8 cellular contexts compared by ENCODE assay signal in the genomic region with DNA sequence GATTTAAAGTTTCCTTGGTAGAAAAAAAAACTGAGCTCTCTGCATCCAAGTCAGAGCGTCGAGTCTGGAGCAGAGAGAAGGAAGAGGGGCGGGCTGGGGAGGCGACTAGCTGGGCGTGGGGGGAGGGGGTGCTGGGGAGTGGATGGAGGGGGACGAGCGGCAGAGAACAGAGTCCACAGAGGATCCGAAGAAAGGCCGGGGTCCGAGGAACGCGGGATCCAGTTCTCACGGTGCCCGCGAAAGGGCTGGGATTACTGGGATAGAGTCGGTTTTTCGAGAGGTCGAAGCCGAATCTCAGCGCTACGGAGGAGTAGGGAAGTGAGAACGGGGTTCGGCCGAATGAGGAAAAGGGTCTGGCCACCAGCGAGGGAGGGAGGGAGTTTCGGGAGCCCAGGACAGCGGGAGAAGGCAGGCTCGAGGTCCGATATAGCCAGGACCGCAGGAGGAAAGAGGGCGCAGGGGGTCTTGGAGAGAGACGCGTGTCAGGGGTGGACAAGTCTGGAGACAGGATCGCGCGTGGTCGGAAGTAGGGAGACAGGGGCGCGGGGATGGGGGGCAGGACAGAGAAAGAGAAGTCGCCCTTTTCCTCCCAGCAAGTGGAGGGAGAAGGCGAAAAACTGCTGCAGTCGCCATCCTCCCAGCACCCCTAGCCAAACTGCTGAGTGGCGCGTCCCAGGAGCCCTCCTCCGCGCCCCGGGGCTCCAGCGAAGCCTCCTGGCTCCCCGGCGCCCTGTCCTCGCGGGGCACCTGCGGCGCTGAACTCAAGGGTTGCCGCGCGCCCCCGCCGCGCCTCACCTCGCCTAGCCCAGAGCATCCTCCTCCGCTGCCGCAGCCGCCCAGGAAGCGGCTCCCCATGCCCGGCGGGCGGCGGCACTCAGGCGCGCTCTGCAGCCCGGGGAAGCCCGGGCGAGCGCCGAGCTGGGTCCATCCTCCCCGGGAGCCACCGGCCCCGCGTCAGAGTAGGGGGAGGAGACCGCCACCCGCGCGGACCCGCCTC. TPM values are rescaled to one million over a fixed set of nuclear protein-coding genes. Genes with fewer than 3 reads are reported as not detected.
DNase-seq lines count a peak whose midpoint lies in the region; TF ChIP-seq lines count a peak whose summit lies in the region.

A gene (minus strand): TSS at position 926 of the 997 bp plus-strand sequence. CDS start 133,030 bp downstream, outside the sequence.

- H3K36me3 Mint-ChIP-seq in activated CD4-positive, alpha-beta T cell treated with anti-CD3 and anti-CD28 coated beads, Interleukin-2, amount 10 ng/mL, durations not matched to agents 7 days and 5 days (ENCODE audit: low read depth): no peaks in the 10 kb centered on the region

- peaks cover 4% of the 10 kb centered on the region for H3K4me1 Mint-ChIP-seq in activated CD4-positive, alpha-beta T cell treated with anti-CD3 and anti-CD28 coated beads, Interleukin-2, amount 10 ng/mL, durations not matched to agents 7 days and 5 days

- peak within 1 kb of the TSS; percentile 9 for H3K27ac Mint-ChIP-seq in activated CD4-positive, alpha-beta T cell treated with anti-CD3 and anti-CD28 coated beads, Interleukin-2, amount 10 ng/mL, durations not matched to agents 7 days and 5 days

- peaks cover 8 to 73% (median 47%) of the 10 kb centered on the region in 3 donors for H3K27me3 ChIP-seq in stomach

- WGBS in stomach, 5 donors: 2 to 3% (median 2%) methylated on average over 49 to 85 of the region's 85 CpGs

- TF ChIP-seq POLR2A in stomach (IDR thresholded peaks at IDR 0.05): no peak

- H3K27me3 Mint-ChIP-seq in activated CD4-positive, alpha-beta T cell treated with anti-CD3 and anti-CD28 coated beads, Interleukin-2, amount 10 ng/mL, durations not matched to agents 7 days and 5 days: peaks cover 60% of the 10 kb centered on the region

- TF ChIP-seq EP300 in stomach (IDR thresholded peaks at IDR 0.05): no peak

- no peaks in the 10 kb centered on the region for H3K36me3 ChIP-seq in stomach

- CTCF ChIA-PET in activated CD4-positive, alpha-beta T cell treated with anti-CD3 and anti-CD28 coated beads, Interleukin-2, amount 10 ng/mL, durations not matched to agents 7 days and 5 days (lab: Charles Lee): no interaction called here

- H3K4me3 ChIP-seq in stomach: peak within 1 kb of the TSS; percentile 45 to 62 (median 52)

- H3K4me1 ChIP-seq in stomach: peaks cover 23 to 36% (median 30%) of the 10 kb centered on the region in 4 donors

- H3K9me3 ChIP-seq in stomach: no peaks in the 10 kb centered on the region

- H3K4me3 Mint-ChIP-seq in activated CD4-positive, alpha-beta T cell treated with anti-CD3 and anti-CD28 coated beads, Interleukin-2, amount 10 ng/mL, durations not matched to agents 7 days and 5 days: no peak within 1 kb of the TSS

- H3K9me3 Mint-ChIP-seq in activated CD4-positive, alpha-beta T cell treated with anti-CD3 and anti-CD28 coated beads, Interleukin-2, amount 10 ng/mL, durations not matched to agents 7 days and 5 days: no peaks in the 10 kb centered on the region

- H3K27ac ChIP-seq in stomach: peak within 1 kb of the TSS in 1 of 5 donors; percentile 38

- no peak for TF ChIP-seq CTCF in stomach (IDR thresholded peaks at IDR 0.05)

- intact Hi-C loops in stomach (cut with DNase I; ENCODE audit: low total_unique reads): no loop called here

- POLR2A ChIA-PET in activated CD4-positive, alpha-beta T cell treated with anti-CD3 and anti-CD28 coated beads, Interleukin-2, amount 10 ng/mL, durations not matched to agents 7 days and 5 days (lab: Charles Lee): no interaction called here

- no peak for DNase-seq in activated CD4-positive, alpha-beta T cell treated with anti-CD3 and anti-CD28 coated beads, Interleukin-2, amount 10 ng/mL, durations not matched to agents 7 days and 5 days
- DNase-seq in activated CD4-positive, alpha-beta T cell treated with anti-CD3 and anti-CD28 coated beads for 1 hour: no peak
- peak; percentile 74 for DNase-seq in astrocyte of the hippocampus (ENCODE audit: low read depth, low spot score)
- peak; percentile 72 for DNase-seq in islet precursor cell
- DNase-seq in stomach: no peak
- DNase-seq in superior temporal gyrus (ENCODE audit: extremely low spot score): no peak
- no peak for DNase-seq in hippocampal formation (lab: John Stamatoyannopoulos, UW)
- no peak for DNase-seq in NCI-H187 (lab: John Stamatoyannopoulos, UW)

RNA-seq across cellular contexts. Expression of the gene that starts here (rescaled TPM):
- 1 to 10 TPM; 1.2 to 2.1 TPM for total RNA-seq in activated CD4-positive, alpha-beta T cell treated with anti-CD3 and anti-CD28 coated beads, Interleukin-2, amount 10 ng/mL, durations not matched to agents 7 days and 5 days
- 1 to 10 TPM in 2 of 5 donors, under 1 TPM in 2, not detected in 1; under 0.01 to 3.5 (median 1.1) TPM for total RNA-seq in stomach
- polyA plus RNA-seq in stomach: under 1 TPM; 0.19 to 0.61 (median 0.33) TPM

Comparison
In these comparisons a context has a peak if more than half of its experiments do, and no peak if none do; other contexts are left out.
1. DNase-seq: peak in astrocyte of the hippocampus (single experiment) and islet precursor cell (single experiment); none in activated CD4-positive, alpha-beta T cell treated with anti-CD3 and anti-CD28 coated beads, Interleukin-2, amount 10 ng/mL, durations not matched to agents 7 days and 5 days (single experiment), activated CD4-positive, alpha-beta T cell treated with anti-CD3 and anti-CD28 coated beads for 1 hour (single experiment), stomach (single experiment), superior temporal gyrus (single experiment), hippocampal formation (0 of 2) and NCI-H187 (0 of 2).